11 cellular contexts compared by ENCODE assay signal in genomic region chr9:90433398-90433890, GRCh38.
A peak's percentile ranks its signal among the peaks of the same experiment; 100 is the strongest.
DNase-seq lines count a peak whose midpoint lies in the region; ATAC-seq and TF ChIP-seq lines count a peak whose summit lies in the region.
"Had no signal": no experiment of that assay in that cellular context is flagged by ENCODE, and none has a peak within 500 bp of the region (broad histone marks: within the 10 kb centered on the region; RNA-seq: fewer than 3 reads in every experiment).

No MANE protein-coding gene starts in this region.

- peaks cover 43% of the 10 kb centered on the region for H3K4me1 Mint-ChIP-seq in WTC11
- no peaks in the 10 kb centered on the region for H3K4me1 Mint-ChIP-seq in natural killer cell treated with Interleukin-12 subunit alpha and Interleukin-12 subunit beta and Interleukin-15 and Interleukin-18, amount 100 ng/mL, for 72 hours (ENCODE audit: low read depth in 2 of 2)

- H3K4me3 Mint-ChIP-seq in WTC11, result peak overlapping the region; percentile 66
- H3K4me3 Mint-ChIP-seq in natural killer cell treated with Interleukin-12 subunit alpha and Interleukin-12 subunit beta and Interleukin-15 and Interleukin-18, amount 100 ng/mL, for 72 hours, result no peak overlapping the region

- H3K4me3 ChIP-seq in iPS DF 6.9 (ENCODE audit: low read length) (peak overlapping the region; percentile 15; the same call in 1 of the 2 replicates), foreskin fibroblast (ENCODE audit: low read depth in 1 of 2, low read length in 2 of 2) (no peak overlapping the region)
- H3K4me3 ChIP-seq: gastrocnemius medialis, skin epidermis had no signal

- no peaks in the 10 kb centered on the region for H3K9me3 ChIP-seq in iPS DF 6.9 (ENCODE audit: control insufficient read depth, insufficient read depth, low read length)
- H3K9me3 ChIP-seq: gastrocnemius medialis had no signal

- peaks cover 3% of the 10 kb centered on the region for H3K9me3 Mint-ChIP-seq in WTC11
- H3K9me3 Mint-ChIP-seq in natural killer cell treated with Interleukin-12 subunit alpha and Interleukin-12 subunit beta and Interleukin-15 and Interleukin-18, amount 100 ng/mL, for 72 hours, result no peaks in the 10 kb centered on the region

- peaks cover 5% of the 10 kb centered on the region for H3K4me1 ChIP-seq in iPS DF 6.9 (ENCODE audit: control insufficient read depth, insufficient read depth, low read length)
- H3K4me1 ChIP-seq: gastrocnemius medialis had no signal

- peak overlapping the region; percentile 63 for H3K27ac Mint-ChIP-seq in WTC11
- no peak overlapping the region for H3K27ac Mint-ChIP-seq in natural killer cell treated with Interleukin-12 subunit alpha and Interleukin-12 subunit beta and Interleukin-15 and Interleukin-18, amount 100 ng/mL, for 72 hours

- WGBS in iPS DF 6.9 (ENCODE audit: insufficient coverage, insufficient read length), result no CpG with 5 or more reads among the region's 14 CpGs

- H3K36me3 Mint-ChIP-seq in WTC11, result peaks cover 1% of the 10 kb centered on the region
- no peaks in the 10 kb centered on the region for H3K36me3 Mint-ChIP-seq in natural killer cell treated with Interleukin-12 subunit alpha and Interleukin-12 subunit beta and Interleukin-15 and Interleukin-18, amount 100 ng/mL, for 72 hours

- POLR2A ChIA-PET in HEK293T (lab: Yijun Ruan, JAX) (interaction anchor here (1.1 to 1.3 kb wide), 2 partner anchors 9 to 14 kb away, joined by 4 to 6 read pairs; no protein-coding TSS in a partner anchor), WTC11 (lab: Charles Lee) (no interaction called here)

- no peaks in the 10 kb centered on the region for H3K27me3 ChIP-seq in iPS DF 6.9 (ENCODE audit: control insufficient read depth, insufficient read depth, low read length)
- H3K27me3 ChIP-seq: gastrocnemius medialis had no signal

- CTCF ChIA-PET in HEK293T (lab: Yijun Ruan, JAX), result interaction anchor here (0.6 kb wide), 1 partner anchor 108 kb away, joined by 3 read pairs; no protein-coding TSS in a partner anchor
- CTCF ChIA-PET in WTC11 (lab: Charles Lee), result interaction anchor here (0.7 to 1.8 kb wide), 6 partner anchors 9 to 115 kb away, joined by 3 to 7 read pairs (median 5); no protein-coding TSS in a partner anchor

- no peak overlapping the region for H3K27ac ChIP-seq in iPS DF 6.9 (ENCODE audit: low read length)
- H3K27ac ChIP-seq: gastrocnemius medialis, skin epidermis had no signal

- no peaks in the 10 kb centered on the region for H3K36me3 ChIP-seq in iPS DF 6.9 (ENCODE audit: control insufficient read depth, insufficient read depth, low read length)
- H3K36me3 ChIP-seq: gastrocnemius medialis had no signal

- peaks cover 13% of the 10 kb centered on the region for H3K27me3 Mint-ChIP-seq in WTC11 (ENCODE audit: low read depth)
- H3K27me3 Mint-ChIP-seq in natural killer cell treated with Interleukin-12 subunit alpha and Interleukin-12 subunit beta and Interleukin-15 and Interleukin-18, amount 100 ng/mL, for 72 hours, result peaks cover 28 to 42% of the 10 kb centered on the region in 2 donors

- intact Hi-C loops in Right ventricle myocardium superior (cut with DNase I), result no loop called here

- ATAC-seq in WTC11 (peak; percentile 92), GM18519 (IDR thresholded peaks at IDR 0.05; ENCODE audit: low FRiP score, unreplicated experiment) (no peak), Right ventricle myocardium superior (ENCODE audit: poor library complexity) (no peak)
- ATAC-seq in natural killer cell treated with Interleukin-12 subunit alpha and Interleukin-12 subunit beta and Interleukin-15 and Interleukin-18, amount 100 ng/mL, for 72 hours, result no peak
- ATAC-seq: gastrocnemius medialis had no signal

- DNase-seq in HEK293T (ENCODE audit: extremely low spot score) (peak; percentile 60), WTC11 (ENCODE audit: low spot score) (peak; percentile 91), iPS DF 6.9 (ENCODE audit: low read depth, low spot score) (peak; percentile 31), retina (peak; percentile 90), Right ventricle myocardium superior (no peak), foreskin fibroblast (no peak)
- DNase-seq in natural killer cell treated with Interleukin-12 subunit alpha and Interleukin-12 subunit beta and Interleukin-15 and Interleukin-18, amount 100 ng/mL, for 72 hours (ENCODE audit: low spot score), result no peak
- DNase-seq: gastrocnemius medialis, KBM-7 had no signal

- TF ChIP-seq CTCF in WTC11 (IDR thresholded peaks at IDR 0.05) (no peak), foreskin fibroblast (IDR thresholded peaks at IDR 0.05; ENCODE audit: low read depth, low read length) (no peak)

TF ChIP-seq in HEK293T, 16 proteins besides CTCF, POLR2A, EP300 and RAD21:
- TF ChIP-seq L3MBTL2 (conservative IDR thresholded peaks at IDR 0.05), result 0 out of 2 replicates have a peak, but pooled peaks have one; percentile 31
- TF ChIP-seq ARNT (IDR thresholded peaks at IDR 0.05), result no peak
- TF ChIP-seq FOXA1 (IDR thresholded peaks at IDR 0.05), result no peak

TF ChIP-seq in WTC11, 78 proteins besides CTCF, POLR2A, EP300 and RAD21:
- TF ChIP-seq CREB1 (CRISPR knock-in tag; IDR thresholded peaks at IDR 0.05) (no peak), TEAD1 (CRISPR knock-in tag; IDR thresholded peaks at IDR 0.05) (peak; percentile 76; the same call in 1 of the 2 replicates), ZNF423 (CRISPR knock-in tag; IDR thresholded peaks at IDR 0.05) (0 out of 2 replicates have a peak, but pooled peaks have one; percentile 3), SP1 (CRISPR knock-in tag; conservative IDR thresholded peaks at IDR 0.05) (peak; percentile 51), ZNF281 (CRISPR knock-in tag; IDR thresholded peaks at IDR 0.05) (peak; percentile 60; the same call in 1 of the 2 replicates), SMAD3 (CRISPR knock-in tag; IDR thresholded peaks at IDR 0.05; ENCODE audit: borderline replicate concordance) (no peak), FOXK1 (CRISPR knock-in tag; IDR thresholded peaks at IDR 0.05) (peak; percentile 55; the same call in 1 of the 2 replicates), ZBTB43 (CRISPR knock-in tag; IDR thresholded peaks at IDR 0.05) (0 out of 2 replicates have a peak, but pooled peaks have one; percentile 30)

Comparison
In these comparisons a context has a peak if more than half of its experiments do, and no peak if none do; other contexts are left out.
1. DNase-seq: peak in HEK293T (single experiment), WTC11 (single experiment), iPS DF 6.9 (single experiment) and retina (single experiment); none in Right ventricle myocardium superior (single experiment), foreskin fibroblast (0 of 2) and natural killer cell treated with Interleukin-12 subunit alpha and Interleukin-12 subunit beta and Interleukin-15 and Interleukin-18, amount 100 ng/mL, for 72 hours (single experiment).